ENCODE assay signal across 12 cellular contexts in the genomic region with DNA sequence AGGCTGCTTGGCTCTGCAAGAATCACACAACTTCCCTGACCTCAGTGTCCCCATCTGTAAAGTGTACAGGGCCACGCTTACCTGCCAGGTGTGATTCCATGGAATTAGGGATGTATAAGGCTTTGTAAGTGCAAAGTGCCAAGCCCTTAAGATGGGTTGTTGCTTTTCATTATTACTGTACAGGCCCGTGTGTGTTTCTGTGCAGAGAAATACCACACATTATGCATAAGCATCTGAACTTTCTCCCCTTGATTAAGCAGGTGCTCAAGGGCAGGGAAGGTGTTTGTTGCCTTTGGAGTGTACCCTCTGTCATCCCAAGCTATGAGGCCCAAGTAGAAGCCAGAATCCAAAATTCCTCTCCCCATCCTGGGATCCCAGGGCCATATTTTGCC. TPM values are rescaled to one million over a fixed set of nuclear protein-coding genes. Genes with fewer than 3 reads are reported as not detected.
DNase-seq lines count a peak whose midpoint lies in the region; ATAC-seq and TF ChIP-seq lines count a peak whose summit lies in the region.
"Had no signal": no experiment of that assay in that cellular context is flagged by ENCODE, and none has a peak within 500 bp of the region (broad histone marks: within the 10 kb centered on the region; RNA-seq: fewer than 3 reads in every experiment).

No MANE protein-coding gene starts in this region.

- WGBS in upper lobe of left lung, 2 donors = 16 to 17% methylated on average over 1 to 2 of the region's 2 CpGs
- no CpG with 5 or more reads among the region's 2 CpGs for WGBS in trophoblast cell (ENCODE audit: extremely low coverage, insufficient coverage, insufficient read length)

- H3K9me3 ChIP-seq in duodenal mucosa (ENCODE audit: control insufficient read depth in 1 of 2, low read length in 2 of 2) (peaks cover 0 to 3% of the 10 kb centered on the region in 2 donors), upper lobe of left lung (no peaks in the 10 kb centered on the region), trophoblast cell (ENCODE audit: insufficient read depth, low read depth, low read length) (peaks cover 4% of the 10 kb centered on the region)
- H3K9me3 ChIP-seq: uterus had no signal

- no peak overlapping the region for H2BK120ac ChIP-seq in trophoblast cell (ENCODE audit: insufficient read depth, low read length, poor library complexity)

- ATAC-seq in GM18511 (IDR thresholded peaks at IDR 0.05; ENCODE audit: unreplicated experiment) = peak; percentile 48
- ATAC-seq in GM21360 (IDR thresholded peaks at IDR 0.05; ENCODE audit: unreplicated experiment) = peak; percentile 23
- peak; percentile 40 for ATAC-seq in HG03135 (IDR thresholded peaks at IDR 0.05; ENCODE audit: unreplicated experiment)
- no peak for ATAC-seq in upper lobe of left lung (ENCODE audit: low FRiP score in 2 of 2)

- peak overlapping the region; percentile 64 for H3K27ac ChIP-seq in duodenal mucosa (ENCODE audit: low read depth, low read length)
- H3K27ac ChIP-seq in upper lobe of left lung = peak overlapping the region in 2 of 4 donors; percentile 31 to 73
- no peak overlapping the region for H3K27ac ChIP-seq in trophoblast cell (ENCODE audit: low read depth, low read length)
- H3K27ac ChIP-seq: uterus had no signal

- peak overlapping the region; percentile 4 to 28 for H3K9ac ChIP-seq in duodenal mucosa (ENCODE audit: low read depth in 1 of 2, low read length in 2 of 2)
- no peak overlapping the region for H3K9ac ChIP-seq in trophoblast cell (ENCODE audit: low read length)

- H3K4me3 ChIP-seq in duodenal mucosa (ENCODE audit: low read depth in 1 of 2, low read length in 2 of 2) (peak overlapping the region; percentile 7 to 39), upper lobe of left lung (no peak overlapping the region), trophoblast cell (ENCODE audit: low read depth, low read length) (no peak overlapping the region)
- H3K4me3 ChIP-seq: uterus had no signal

- H2BK12ac ChIP-seq in trophoblast cell (ENCODE audit: low read length) = no peak overlapping the region

- no peak overlapping the region for H3K23ac ChIP-seq in trophoblast cell (ENCODE audit: low read length)

- TF ChIP-seq EP300 in upper lobe of left lung (IDR thresholded peaks at IDR 0.05) = no peak

- H2AFZ ChIP-seq in trophoblast cell (ENCODE audit: insufficient read depth, low read length, poor library complexity) = no peak overlapping the region

- DNase-seq in upper lobe of left lung (no peak), trophoblast cell (no peak), HCEC 1CT (no peak)
- DNase-seq in activated T-cell treated with anti-CD3 and anti-CD28 coated beads, Interleukin-2, amount 50 U/mL, for 1 hour = no peak
- DNase-seq: effector memory CD8-positive, alpha-beta T cell; nephron progenitor cell; stimulated activated CD4-positive, alpha-beta T cell treated with anti-CD3 and anti-CD28 coated beads, Interleukin-4, amount 100 ng/mL, for 1 hour; uterus had no signal

- no peak for TF ChIP-seq POLR2A in upper lobe of left lung (IDR thresholded peaks at IDR 0.05)

- H4K8ac ChIP-seq in trophoblast cell (ENCODE audit: low read depth, low read length) = no peak overlapping the region

- H3K4ac ChIP-seq in trophoblast cell (ENCODE audit: low read depth, low read length) = no peak overlapping the region

- no peaks in the 10 kb centered on the region for H3K79me1 ChIP-seq in trophoblast cell (ENCODE audit: low read length)

- H2AK5ac ChIP-seq in trophoblast cell (ENCODE audit: low read length) = no peak overlapping the region

- H2BK5ac ChIP-seq in trophoblast cell (ENCODE audit: low read depth, low read length, poor library complexity) = no peak overlapping the region

- H3K79me2 ChIP-seq in trophoblast cell (ENCODE audit: control insufficient read depth, insufficient read depth, low read length, poor library complexity) = no peaks in the 10 kb centered on the region

- TF ChIP-seq CTCF in upper lobe of left lung (IDR thresholded peaks at IDR 0.05) = no peak

- H3K14ac ChIP-seq in trophoblast cell (ENCODE audit: low read length) = no peak overlapping the region

- H3K18ac ChIP-seq in trophoblast cell (ENCODE audit: low read length) = no peak overlapping the region

- no peak overlapping the region for H4K12ac ChIP-seq in trophoblast cell (ENCODE audit: low read depth, low read length)

- H3K27me3 ChIP-seq in duodenal mucosa (ENCODE audit: control insufficient read depth in 1 of 2, insufficient read depth in 2 of 2, low read length in 2 of 2) (no peaks in the 10 kb centered on the region), upper lobe of left lung (no peaks in the 10 kb centered on the region), trophoblast cell (ENCODE audit: insufficient read depth, low read length) (no peaks in the 10 kb centered on the region)
- H3K27me3 ChIP-seq: uterus had no signal

- H3K4me1 ChIP-seq in duodenal mucosa (ENCODE audit: control insufficient read depth in 1 of 2, insufficient read depth in 2 of 2, low read length in 2 of 2) (peaks cover 15 to 22% of the 10 kb centered on the region in 2 donors), upper lobe of left lung (peaks cover 4 to 20% (median 12%) of the 10 kb centered on the region in 4 donors), trophoblast cell (ENCODE audit: control insufficient read depth in 1 of 2, insufficient read depth in 2 of 2, low read length in 2 of 2) (no peaks in the 10 kb centered on the region)
- H3K4me1 ChIP-seq: uterus had no signal

- H3K4me2 ChIP-seq in trophoblast cell (ENCODE audit: low read length) = no peak overlapping the region

- no peaks in the 10 kb centered on the region for H3K36me3 ChIP-seq in duodenal mucosa (ENCODE audit: control insufficient read depth in 1 of 2, insufficient read depth in 2 of 2, low read length in 2 of 2)
- H3K36me3 ChIP-seq in upper lobe of left lung = no peaks in the 10 kb centered on the region
- H3K36me3 ChIP-seq in trophoblast cell (ENCODE audit: control insufficient read depth in 1 of 2, insufficient read depth in 2 of 2, low read length in 2 of 2) = no peaks in the 10 kb centered on the region
- H3K36me3 ChIP-seq: uterus had no signal

- no peak overlapping the region for H4K91ac ChIP-seq in trophoblast cell (ENCODE audit: low read depth, low read length)

RNA-seq across cellular contexts. Expression of gene HRH1, which starts 13.6 kb away (rescaled TPM):
- 10 to 100 TPM in 1 of 6 donors, 1 to 10 TPM in 5; 2.9 to 13.4 (median 3.7) TPM for total RNA-seq in upper lobe of left lung
- 0.81 and 0.97 TPM in 2 replicates for polyA plus RNA-seq in trophoblast cell (2013)

Comparison
In these comparisons a context has a peak if more than half of its experiments do, and no peak if none do; other contexts are left out.
1. ATAC-seq: peak in GM18511 (single experiment), GM21360 (single experiment) and HG03135 (single experiment); none in upper lobe of left lung (0 of 2).
2. H3K4me3 ChIP-seq: peak in duodenal mucosa (2 of 2); none in upper lobe of left lung (0 of 4) and trophoblast cell (single experiment).